ENCODE assay signal across 8 cellular contexts in the genomic region with DNA sequence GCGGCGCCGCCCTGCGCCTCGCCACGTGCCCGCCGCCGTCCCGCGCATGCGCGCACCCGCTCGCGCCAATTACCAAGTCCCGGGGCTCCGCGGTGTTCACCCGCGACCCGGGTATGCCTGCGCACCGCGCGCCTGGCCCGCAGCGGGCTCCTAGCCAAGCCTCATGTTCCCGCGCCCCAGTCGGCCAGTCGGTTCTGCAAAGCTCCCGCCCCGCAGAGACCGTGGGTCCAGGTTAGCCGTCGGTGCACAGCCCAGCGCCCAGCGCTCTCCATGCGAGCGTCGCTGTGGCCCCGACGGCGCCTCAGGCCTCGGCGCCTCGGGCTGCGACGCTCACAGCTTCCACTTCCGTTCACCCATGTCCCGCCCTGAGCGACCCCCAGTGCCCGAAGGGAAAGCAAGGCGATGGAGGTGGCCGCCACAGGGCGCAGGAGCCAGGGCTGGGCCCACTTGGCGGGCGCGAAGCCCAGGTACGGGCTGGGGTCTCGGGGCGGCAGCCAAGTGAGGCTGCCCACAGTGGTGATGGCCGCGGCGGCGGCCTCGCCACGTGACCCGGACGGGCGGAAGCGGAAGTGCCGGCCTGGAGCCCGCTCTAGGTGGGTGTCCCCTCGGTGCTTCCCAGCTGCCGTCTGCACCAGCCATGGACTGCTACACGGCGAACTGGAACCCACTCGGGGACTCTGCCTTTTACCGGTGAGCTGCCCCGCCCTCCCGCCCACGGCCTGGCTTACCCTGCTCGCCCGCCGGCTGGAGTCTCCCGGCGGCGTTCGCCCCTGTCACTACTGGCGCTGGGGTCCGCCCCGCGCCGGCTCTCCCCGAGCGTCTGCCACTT. TPM values are rescaled to one million over a fixed set of nuclear protein-coding genes. Genes with fewer than 3 reads are reported as not detected.
DNase-seq lines count a peak whose midpoint lies in the region; ATAC-seq and TF ChIP-seq lines count a peak whose summit lies in the region.

A gene with protein sequence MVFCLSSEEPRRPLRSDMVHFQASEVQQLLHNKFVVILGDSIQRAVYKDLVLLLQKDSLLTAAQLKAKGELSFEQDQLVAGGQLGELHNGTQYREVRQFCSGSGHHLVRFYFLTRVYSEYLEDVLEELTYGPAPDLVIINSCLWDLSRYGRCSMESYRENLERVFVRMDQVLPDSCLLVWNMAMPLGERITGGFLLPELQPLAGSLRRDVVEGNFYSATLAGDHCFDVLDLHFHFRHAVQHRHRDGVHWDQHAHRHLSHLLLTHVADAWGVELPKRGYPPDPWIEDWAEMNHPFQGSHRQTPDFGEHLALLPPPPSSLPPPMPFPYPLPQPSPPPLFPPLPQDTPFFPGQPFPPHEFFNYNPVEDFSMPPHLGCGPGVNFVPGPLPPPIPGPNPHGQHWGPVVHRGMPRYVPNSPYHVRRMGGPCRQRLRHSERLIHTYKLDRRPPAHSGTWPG (minus strand): TSS at position 518 of the 829 bp plus-strand sequence. CDS start 743 bp downstream, outside the sequence.
A gene (plus strand): TSS at position 608 of the 829 bp plus-strand sequence. CDS start 30 bp downstream, at position 638.

- peaks cover 3% of the 10 kb centered on the region for H3F3A ChIP-seq in smooth muscle cell (ENCODE audit: low read depth)

- H3K9me3 ChIP-seq in breast epithelium (no peaks in the 10 kb centered on the region), smooth muscle cell (replicated peaks; ENCODE audit: low read depth) (no peaks in the 10 kb centered on the region)

- peak within 1 kb of the TSS; percentile 92 for H3K9ac ChIP-seq in smooth muscle cell (ENCODE audit: low read depth)

- H3K36me3 ChIP-seq in breast epithelium (no peaks in the 10 kb centered on the region), smooth muscle cell (ENCODE audit: low read depth) (no peaks in the 10 kb centered on the region)

- TF ChIP-seq POLR2A in breast epithelium (IDR thresholded peaks at IDR 0.05), result no peak

- peak within 1 kb of the TSS; percentile 99 for H3K4me2 ChIP-seq in smooth muscle cell

- peaks cover 15% of the 10 kb centered on the region for H3K79me2 ChIP-seq in smooth muscle cell (ENCODE audit: low read depth)

- intact Hi-C loops in breast epithelium (cut with DNase I; ENCODE audit: low total_unique reads), result no loop called here

- H3K4me1 ChIP-seq in breast epithelium (peaks cover 0 to 4% of the 10 kb centered on the region in 2 donors), smooth muscle cell (ENCODE audit: low read depth) (peaks cover 9% of the 10 kb centered on the region)

- 15% methylated on average over 66 of the region's 98 CpGs for WGBS in smooth muscle cell (ENCODE audit: low lambda C conversion rate)

- TF ChIP-seq CTCF in 22Rv1 (IDR thresholded peaks at IDR 0.05) (no peak), VCaP (conservative IDR thresholded peaks at IDR 0.05) (no peak), breast epithelium (IDR thresholded peaks at IDR 0.05) (peak in 1 of 3 donors; percentile 8), smooth muscle cell (IDR thresholded peaks at IDR 0.05; ENCODE audit: borderline replicate concordance, insufficient read depth, poor library complexity, severe bottlenecking) (no peak)

- DNase-seq in NCI-H2196 (lab: John Stamatoyannopoulos, UW; ENCODE audit: unreplicated experiment), result peak; percentile 87
- peak; percentile 75 to 81 for DNase-seq in breast epithelium (ENCODE audit: low spot score in 2 of 2)
- peak; percentile 98 for DNase-seq in iPS-NIHi7 (ENCODE audit: extremely low spot score)
- peak; percentile 61 for DNase-seq in smooth muscle cell (lab: John Stamatoyannopoulos, UW; ENCODE audit: unreplicated experiment)

- H3K27ac ChIP-seq in 22Rv1 (peak within 1 kb of the TSS; percentile 74), VCaP (peak within 1 kb of the TSS; percentile 91), breast epithelium (peak within 1 kb of the TSS; percentile 91 to 94), smooth muscle cell (ENCODE audit: low read depth) (peak within 1 kb of the TSS; percentile 84)

- H3K27me3 ChIP-seq in breast epithelium (no peaks in the 10 kb centered on the region), smooth muscle cell (ENCODE audit: low read depth) (no peaks in the 10 kb centered on the region)

- ATAC-seq in GM18517 (IDR thresholded peaks at IDR 0.05; ENCODE audit: unreplicated experiment) (peak; percentile 91), HG03039 (IDR thresholded peaks at IDR 0.05; ENCODE audit: unreplicated experiment) (peak; percentile 89)

- peak within 1 kb of the TSS; percentile 73 to 89 (median 75) for H3K4me3 ChIP-seq in breast epithelium
- peak within 1 kb of the TSS; percentile 98 for H3K4me3 ChIP-seq in smooth muscle cell

- H4K20me1 ChIP-seq in smooth muscle cell (ENCODE audit: low read depth), result no peaks in the 10 kb centered on the region

- H2AFZ ChIP-seq in smooth muscle cell (ENCODE audit: low read depth), result peak within 1 kb of the TSS; percentile 100

RNA-seq across cellular contexts. Expression of the first gene that starts in this region (rescaled TPM):
- total RNA-seq in breast epithelium (10 to 100 TPM; 23.4 to 38.0 (median 36.6) TPM), smooth muscle cell (18.7 and 24.2 TPM in 2 replicates)
- 43.7 and 46.7 TPM in 2 replicates for polyA plus RNA-seq in smooth muscle cell

RNA-seq across cellular contexts. Expression of the second gene that starts in this region (rescaled TPM):
- 10 to 100 TPM; 25.3 to 34.7 (median 33.8) TPM for total RNA-seq in breast epithelium
- 26.3 and 30.2 TPM in 2 replicates for total RNA-seq in smooth muscle cell
- polyA plus RNA-seq in smooth muscle cell, result 32.4 and 36.9 TPM in 2 replicates

Comparison
In these comparisons a context has a peak if more than half of its experiments do, and no peak if none do; other contexts are left out.
1. Peak in every context shown above with its lines: DNase-seq, ATAC-seq, H3K4me3 ChIP-seq and H3K27ac ChIP-seq.